7 cellular contexts compared by ENCODE assay signal in the genomic region with DNA sequence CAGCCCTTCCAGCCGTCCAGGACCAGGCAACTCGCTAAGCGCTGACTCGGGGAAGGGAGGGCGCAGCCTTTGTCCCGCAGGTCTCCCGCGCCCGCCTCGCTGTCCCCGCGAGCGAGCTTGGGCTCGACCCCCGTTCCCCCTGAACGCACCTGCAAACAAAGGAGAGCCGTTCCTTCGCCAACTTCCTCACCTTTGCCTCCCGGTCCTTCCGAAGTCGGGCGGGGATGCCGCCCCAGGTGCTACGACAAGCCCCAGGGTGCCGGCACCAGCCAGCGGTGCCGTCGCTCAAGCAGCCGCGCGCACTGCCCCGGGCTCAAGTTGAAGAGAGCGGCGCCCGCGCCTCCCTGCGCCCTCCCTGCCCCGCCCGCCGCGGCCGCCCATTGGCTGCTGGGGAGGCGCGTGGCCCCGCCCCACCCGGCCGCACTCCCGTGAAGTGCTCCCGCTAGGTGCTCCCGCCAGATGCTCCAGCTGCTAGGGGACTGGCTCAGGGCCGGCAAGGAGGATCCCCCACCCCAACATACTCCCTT.
A peak's percentile ranks its signal among the peaks of the same experiment; 100 is the strongest.
DNase-seq lines count a peak whose midpoint lies in the region; ATAC-seq and TF ChIP-seq lines count a peak whose summit lies in the region.

No MANE protein-coding gene starts in this region.

- peak overlapping the region; percentile 42 for H3K27ac ChIP-seq in substantia nigra (ENCODE audit: low read depth, low read length, poor library complexity, severe bottlenecking)

- H3K4me3 Mint-ChIP-seq in nephron progenitor cell = peak overlapping the region; percentile 87

- H3K4me1 Mint-ChIP-seq in nephron progenitor cell = peaks cover 30% of the 10 kb centered on the region

- peaks cover 14% of the 10 kb centered on the region for H3K36me3 Mint-ChIP-seq in nephron progenitor cell (ENCODE audit: low read depth)

- H3K27me3 Mint-ChIP-seq in nephron progenitor cell (ENCODE audit: low read depth, poor library complexity) = peaks cover 15% of the 10 kb centered on the region

- no peaks in the 10 kb centered on the region for H3K9me3 Mint-ChIP-seq in nephron progenitor cell

- DNase-seq in NCI-H460 (ENCODE audit: extremely low read depth, low read depth) (peak; percentile 44), activated T-cell treated with anti-CD3 and anti-CD28 coated beads for 1 hour (ENCODE audit: low read depth) (peak; percentile 28), fibroblast of mammary gland (ENCODE audit: low read depth) (peak; percentile 39), nephron progenitor cell (peak; percentile 87), substantia nigra (lab: John Stamatoyannopoulos, UW) (peak in 46 of 49 donors; percentile 14 to 88 (median 63))

- TF ChIP-seq CTCF in fibroblast of mammary gland (conservative IDR thresholded peaks at IDR 0.05; ENCODE audit: control insufficient read depth, insufficient read depth, low read depth, low read length) (no peak), nephron progenitor cell (IDR thresholded peaks at IDR 0.05) (no peak)

- H3K4me3 ChIP-seq in fibroblast of mammary gland (ENCODE audit: control insufficient read depth, low read depth, low read length) = peak overlapping the region; percentile 39

- peak overlapping the region; percentile 57 for H3K27ac Mint-ChIP-seq in nephron progenitor cell

- ATAC-seq in GM18868 (IDR thresholded peaks at IDR 0.05; ENCODE audit: unreplicated experiment) (peak; percentile 95), HG02973 (IDR thresholded peaks at IDR 0.05; ENCODE audit: unreplicated experiment) (peak; percentile 83)

Comparison
In these comparisons a context has a peak if more than half of its experiments do, and no peak if none do; other contexts are left out.
1. Peak in every context shown above with its lines: DNase-seq, ATAC-seq, H3K4me3 ChIP-seq and H3K27ac ChIP-seq.
2. DNase-seq: peak in every context shown above with its lines; median percentile 87 in nephron progenitor cell; 63 in substantia nigra; 44 in NCI-H460; 39 in fibroblast of mammary gland; 28 in activated T-cell treated with anti-CD3 and anti-CD28 coated beads for 1 hour.